In genomic region chr2:53859354-53860159, GRCh38 we compare ENCODE assay signal across 8 cellular contexts. TPM values are rescaled to one million over a fixed set of nuclear protein-coding genes. Genes with fewer than 3 reads are reported as not detected.
DNase-seq lines count a peak whose midpoint lies in the region; ATAC-seq and TF ChIP-seq lines count a peak whose summit lies in the region.

Gene GPR75 (minus strand): TSS chr2:53859967. CDS start chr2:53854756, 5,211 bp downstream.

- H3K4me1 Mint-ChIP-seq in naive thymus-derived CD8-positive, alpha-beta T cell, result peaks cover 8 to 21% (median 14%) of the 10 kb centered on the region in 4 donors

- no peak within 1 kb of the TSS for H3K4me3 Mint-ChIP-seq in naive thymus-derived CD8-positive, alpha-beta T cell

- WGBS in esophagus muscularis mucosa, result 59% methylated on average over 39 of the region's 71 CpGs
- WGBS in liver, result 26% methylated on average over 71 of the region's 71 CpGs
- 59% methylated on average over 13 of the region's 71 CpGs for WGBS in suprapubic skin

- H3K4me1 ChIP-seq in esophagus muscularis mucosa, result peaks cover 4 to 26% (median 18%) of the 10 kb centered on the region in 4 donors
- peaks cover 4 to 21% (median 11%) of the 10 kb centered on the region in 4 donors for H3K4me1 ChIP-seq in liver (ENCODE audit: control insufficient read depth in 4 of 4, insufficient read depth in 4 of 4, low read length in 3 of 4)
- H3K4me1 ChIP-seq in suprapubic skin, result peaks cover 12% of the 10 kb centered on the region

- peak in 1 of 2 donors; percentile 27 for TF ChIP-seq RAD21 in liver (IDR thresholded peaks at IDR 0.05)

- no peak for TF ChIP-seq POLR2A in esophagus muscularis mucosa (IDR thresholded peaks at IDR 0.05; ENCODE audit: low read depth)
- TF ChIP-seq POLR2A in suprapubic skin (IDR thresholded peaks at IDR 0.05), result no peak

- peaks cover 0 to 32% (median 10%) of the 10 kb centered on the region in 3 donors for H3K36me3 Mint-ChIP-seq in naive thymus-derived CD8-positive, alpha-beta T cell

- H3K27ac ChIP-seq in esophagus muscularis mucosa (replicated peaks in 1 of 4) (peak within 1 kb of the TSS in 3 of 4 donors; percentile 11 to 51 (median 48)), liver (ENCODE audit: low read depth in 1 of 2, low read length in 2 of 2) (peak within 1 kb of the TSS; percentile 38 to 65), suprapubic skin (peak within 1 kb of the TSS; percentile 56)

- intact Hi-C loops in esophagus muscularis mucosa (cut with DNase I), result loop anchor here (5.0 kb wide), 1 partner anchor 37 kb away; no protein-coding TSS in a partner anchor

- TF ChIP-seq EP300 in esophagus muscularis mucosa (IDR thresholded peaks at IDR 0.05), result no peak
- TF ChIP-seq EP300 in suprapubic skin (IDR thresholded peaks at IDR 0.05), result no peak

- peak within 1 kb of the TSS in 1 of 2 donors; percentile 16 for H3K9ac ChIP-seq in liver (ENCODE audit: low read depth in 1 of 2, low read length in 2 of 2)

- no peaks in the 10 kb centered on the region for H3K27me3 Mint-ChIP-seq in naive thymus-derived CD8-positive, alpha-beta T cell

- H3K9me3 Mint-ChIP-seq in naive thymus-derived CD8-positive, alpha-beta T cell, result no peaks in the 10 kb centered on the region

- H3K36me3 ChIP-seq in esophagus muscularis mucosa (peaks cover 5 to 20% (median 9%) of the 10 kb centered on the region in 4 donors), liver (ENCODE audit: control insufficient read depth in 4 of 4, insufficient read depth in 3 of 4, low read depth in 1 of 4, low read length in 3 of 4) (peaks cover 0 to 3% (median 0%) of the 10 kb centered on the region in 4 donors), suprapubic skin (peaks cover 19% of the 10 kb centered on the region)

- POLR2A ChIA-PET in naive thymus-derived CD8-positive, alpha-beta T cell (lab: Charles Lee), result no interaction called here

- no peaks in the 10 kb centered on the region for H3K9me3 ChIP-seq in esophagus muscularis mucosa
- no peaks in the 10 kb centered on the region for H3K9me3 ChIP-seq in liver (ENCODE audit: control insufficient read depth in 4 of 4, low read length in 3 of 4)
- H3K9me3 ChIP-seq in suprapubic skin, result no peaks in the 10 kb centered on the region

- H3K4me3 ChIP-seq in esophagus muscularis mucosa (peak within 1 kb of the TSS; percentile 48 to 66 (median 55)), liver (ENCODE audit: low read depth in 1 of 3, low read length in 3 of 3) (peak within 1 kb of the TSS; percentile 69 to 82 (median 74)), suprapubic skin (peak within 1 kb of the TSS; percentile 55)

- no peak for ATAC-seq in naive thymus-derived CD8-positive, alpha-beta T cell
- no peak for ATAC-seq in GM19463 (IDR thresholded peaks at IDR 0.05; ENCODE audit: unreplicated experiment)

- H3K27me3 ChIP-seq in esophagus muscularis mucosa (no peaks in the 10 kb centered on the region), liver (ENCODE audit: control insufficient read depth in 4 of 4, insufficient read depth in 4 of 4, low read length in 3 of 4) (no peaks in the 10 kb centered on the region), suprapubic skin (no peaks in the 10 kb centered on the region)

- H3K27ac Mint-ChIP-seq in naive thymus-derived CD8-positive, alpha-beta T cell, result peak within 1 kb of the TSS in 1 of 10 donors; percentile 34

- DNase-seq in NCI-H2227 (lab: John Stamatoyannopoulos, UW; ENCODE audit: unreplicated experiment) (peak; percentile 77), esophagus muscularis mucosa (ENCODE audit: extremely low spot score) (no peak), suprapubic skin (ENCODE audit: low spot score in 2 of 2) (no peak), DMS53 (lab: John Stamatoyannopoulos, UW) (no peak)
- DNase-seq in naive thymus-derived CD8-positive, alpha-beta T cell, result no peak
- no peak for DNase-seq in stimulated activated CD4-positive, alpha-beta T cell treated with anti-CD3 and anti-CD28 coated beads, Interleukin-4, amount 100 ng/mL, for 24 hours

- TF ChIP-seq CTCF in esophagus muscularis mucosa (IDR thresholded peaks at IDR 0.05) (no peak), liver (IDR thresholded peaks at IDR 0.05; ENCODE audit: low read depth, low read length, missing input control) (peak; percentile 4), suprapubic skin (IDR thresholded peaks at IDR 0.05) (no peak)

TF ChIP-seq in liver, 16 proteins besides CTCF, POLR2A, EP300 and RAD21:
- TF ChIP-seq HNF4G (IDR thresholded peaks at IDR 0.05) (no peak), MAX (IDR thresholded peaks at IDR 0.05) (no peak), RXRA (IDR thresholded peaks at IDR 0.05) (no peak), TAF1 (conservative IDR thresholded peaks at IDR 0.05) (no peak), NR2F2 (IDR thresholded peaks at IDR 0.05) (no peak), REST (IDR thresholded peaks at IDR 0.05) (no peak), SP1 (IDR thresholded peaks at IDR 0.05) (no peak), FOXA1 (IDR thresholded peaks at IDR 0.05) (no peak)

RNA-seq across cellular contexts. Expression of gene GPR75, which starts in this region (rescaled TPM):
- 1 to 10 TPM; 1.2 to 4.6 (median 2.8) TPM for total RNA-seq in esophagus muscularis mucosa
- total RNA-seq in liver, result 1 to 10 TPM; 2.5 to 5.4 TPM
- under 1 TPM; 0.21 to 0.35 TPM for polyA plus RNA-seq in liver
- 1 to 10 TPM; 4.5 to 6.7 (median 5.0) TPM for total RNA-seq in suprapubic skin
- 1 to 10 TPM; 5.2 to 5.4 TPM for total RNA-seq in naive thymus-derived CD8-positive, alpha-beta T cell
- polyA plus RNA-seq in naive thymus-derived CD8-positive, alpha-beta T cell, result under 1 TPM in 1 of 3 donors, not detected in 2; 0.14 TPM
